Comparison of ENCODE assay signal across 17 cellular contexts in the genomic region with DNA sequence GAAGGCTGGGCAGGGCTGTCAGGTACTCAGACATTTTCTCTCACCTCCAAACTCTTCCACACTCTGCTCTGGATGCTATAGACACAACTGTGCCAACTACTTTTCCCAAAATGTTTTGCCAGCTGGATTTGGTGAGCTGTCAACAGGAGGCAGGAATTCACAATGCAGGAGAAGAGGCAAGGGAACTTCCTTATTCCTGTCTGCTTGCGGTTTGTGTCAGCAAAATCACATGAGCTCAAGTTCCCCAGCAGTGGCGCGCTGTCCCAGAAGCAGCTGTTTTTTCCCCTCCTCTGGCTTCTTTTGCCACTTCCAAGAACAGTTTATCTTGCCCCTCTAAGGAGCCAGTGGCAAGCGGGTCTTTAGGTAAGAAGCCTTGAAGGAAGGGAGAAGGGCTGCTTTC.
DNase-seq lines count a peak whose midpoint lies in the region; ATAC-seq and TF ChIP-seq lines count a peak whose summit lies in the region.
"Had no signal": no experiment of that assay in that cellular context is flagged by ENCODE, and none has a peak within 500 bp of the region (broad histone marks: within the 10 kb centered on the region; RNA-seq: fewer than 3 reads in every experiment).

No MANE protein-coding gene starts in this region.

- TF ChIP-seq CTCF in GM23338 (conservative IDR thresholded peaks at IDR 0.05; ENCODE audit: low read depth in 2 of 2) = no peak
- TF ChIP-seq CTCF in adrenal gland (IDR thresholded peaks at IDR 0.05) = no peak

- no peaks in the 10 kb centered on the region for H3F3A ChIP-seq in GM23338 (replicated peaks; ENCODE audit: low read depth)

- no peak overlapping the region for H3K4me3 Mint-ChIP-seq in GM23338
- H3K4me3 Mint-ChIP-seq: activated B cell treated with CpG ODN at 0.5 μM for 24 hours; stimulated activated effector memory CD8-positive, alpha-beta T cell treated with anti-CD3 and anti-CD28 coated beads, Interleukin-12 subunit alpha, Interleukin-12 subunit beta, amount 100 ng/mL, for 72 hours had no signal

- H3K27me3 ChIP-seq in GM23338 (ENCODE audit: insufficient read depth) (no peaks in the 10 kb centered on the region), adrenal gland (no peaks in the 10 kb centered on the region), right cardiac atrium (ENCODE audit: control insufficient read depth, insufficient read depth) (no peaks in the 10 kb centered on the region)
- H3K27me3 ChIP-seq: spleen had no signal

- H3K9me3 ChIP-seq in adrenal gland (replicated peaks in 1 of 3) (no peaks in the 10 kb centered on the region), right cardiac atrium (ENCODE audit: control insufficient read depth, low read length) (no peaks in the 10 kb centered on the region)
- H3K9me3 ChIP-seq: spleen had no signal

- H3K27ac Mint-ChIP-seq in GM23338 = no peak overlapping the region
- H3K27ac Mint-ChIP-seq: activated B cell treated with CpG ODN at 0.5 μM for 24 hours; stimulated activated effector memory CD8-positive, alpha-beta T cell treated with anti-CD3 and anti-CD28 coated beads, Interleukin-12 subunit alpha, Interleukin-12 subunit beta, amount 100 ng/mL, for 72 hours had no signal

- peaks cover 7% of the 10 kb centered on the region; the same call in 1 of the 3 replicates for H3K4me1 Mint-ChIP-seq in GM23338
- H3K4me1 Mint-ChIP-seq: activated B cell treated with CpG ODN at 0.5 μM for 24 hours; stimulated activated effector memory CD8-positive, alpha-beta T cell treated with anti-CD3 and anti-CD28 coated beads, Interleukin-12 subunit alpha, Interleukin-12 subunit beta, amount 100 ng/mL, for 72 hours had no signal

- H2AFZ ChIP-seq in GM23338 = peak overlapping the region; percentile 82; the same call in 1 of the 2 replicates

- H3K36me3 ChIP-seq in GM23338 (ENCODE audit: insufficient read depth) (no peaks in the 10 kb centered on the region), adrenal gland (replicated peaks in 1 of 2) (no peaks in the 10 kb centered on the region)
- H3K36me3 ChIP-seq: spleen had no signal

- H4K20me1 ChIP-seq in GM23338 (replicated peaks; ENCODE audit: insufficient read depth) = no peaks in the 10 kb centered on the region

- no peak for TF ChIP-seq POLR2A in adrenal gland (IDR thresholded peaks at IDR 0.05)

- H3K27ac ChIP-seq in GM23338 (ENCODE audit: low read depth) = no peak overlapping the region
- peak overlapping the region in 1 of 5 donors; percentile 1 for H3K27ac ChIP-seq in adrenal gland
- H3K27ac ChIP-seq in right cardiac atrium (ENCODE audit: low read length) = no peak overlapping the region

- no peak overlapping the region for H3K4me2 ChIP-seq in GM23338

- H3K9me2 ChIP-seq in GM23338 (ENCODE audit: insufficient read depth) = no peaks in the 10 kb centered on the region

- no peaks in the 10 kb centered on the region for H3K4me1 ChIP-seq in GM23338 (ENCODE audit: insufficient read depth)
- no peaks in the 10 kb centered on the region for H3K4me1 ChIP-seq in adrenal gland (replicated peaks in 1 of 2)
- H3K4me1 ChIP-seq in right cardiac atrium (ENCODE audit: control insufficient read depth, insufficient read depth, low read length) = peaks cover 3% of the 10 kb centered on the region

- DNase-seq in GM23338 (ENCODE audit: low spot score) (peak; percentile 8), adrenal gland (peak in 5 of 7 donors; percentile 9 to 32 (median 26)), right cardiac atrium (peak in 2 of 3 donors; percentile 39 to 55), renal cortical epithelial cell (ENCODE audit: low read depth) (peak; percentile 78), GM19240 (ENCODE audit: insufficient read length, low spot score) (no peak), NCI-H510A treated with DMSO at 0.1 percent for 48 hours (lab: John Stamatoyannopoulos, UW) (no peak), germinal center (ENCODE audit: low spot score) (no peak), NCI-H345 treated with DMSO at 0.1 percent for 48 hours (lab: John Stamatoyannopoulos, UW; ENCODE audit: unreplicated experiment) (no peak)
- DNase-seq: activated B cell treated with CpG ODN at 0.5 μM for 24 hours; activated gamma-delta T cell; Calu3; effector CD4-positive, alpha-beta T cell; NCI-H1105; PC-3; spleen had no signal

- no peaks in the 10 kb centered on the region for H3K79me2 ChIP-seq in GM23338 (replicated peaks; ENCODE audit: insufficient read depth)

- 50 to 76% (median 64%) methylated on average over 4 of the region's 4 CpGs for WGBS in adrenal gland, 4 donors
- WGBS in right cardiac atrium = 38% methylated on average over 4 of the region's 4 CpGs

- intact Hi-C loops in adrenal gland (cut with DNase I) (no loop called here), right cardiac atrium (cut with DNase I) (no loop called here)

- no peaks in the 10 kb centered on the region; the same call in 2 of the 3 replicates for H3K36me3 Mint-ChIP-seq in GM23338 (ENCODE audit: low read depth)
- H3K36me3 Mint-ChIP-seq: stimulated activated effector memory CD8-positive, alpha-beta T cell treated with anti-CD3 and anti-CD28 coated beads, Interleukin-12 subunit alpha, Interleukin-12 subunit beta, amount 100 ng/mL, for 72 hours had no signal

- H3K9me3 Mint-ChIP-seq in GM23338 = no peaks in the 10 kb centered on the region; the same call in 1 of the 3 replicates

- no peak overlapping the region for H3K4me3 ChIP-seq in GM23338
- H3K4me3 ChIP-seq in adrenal gland = no peak overlapping the region
- no peak overlapping the region for H3K4me3 ChIP-seq in right cardiac atrium (ENCODE audit: low read length)
- H3K4me3 ChIP-seq: spleen had no signal

- peaks cover 1% of the 10 kb centered on the region for H3K27me3 Mint-ChIP-seq in GM23338 (ENCODE audit: insufficient read depth, low read depth, poor library complexity)
- H3K27me3 Mint-ChIP-seq: activated B cell treated with CpG ODN at 0.5 μM for 24 hours had no signal

- ATAC-seq in GM23338 = no peak
- peak; percentile 46 to 71 for ATAC-seq in right cardiac atrium
- ATAC-seq: left colon; PC-3; stimulated activated effector memory CD8-positive, alpha-beta T cell treated with anti-CD3 and anti-CD28 coated beads, Interleukin-12 subunit alpha, Interleukin-12 subunit beta, amount 100 ng/mL, for 72 hours had no signal

TF ChIP-seq in GM23338, 12 proteins besides CTCF, POLR2A, EP300 and RAD21:
- TF ChIP-seq CREB1 (CRISPR knock-in tag; IDR thresholded peaks at IDR 0.05; ENCODE audit: low read depth) = no peak
- TF ChIP-seq ZNF331 (CRISPR knock-in tag; IDR thresholded peaks at IDR 0.05; ENCODE audit: low read depth) = no peak
- no peak for TF ChIP-seq STAT1 (IDR thresholded peaks at IDR 0.05; ENCODE audit: unreplicated experiment)
- no peak for TF ChIP-seq EZH2phosphoT487 (IDR thresholded peaks at IDR 0.05; ENCODE audit: unreplicated experiment)
- TF ChIP-seq NANOG (IDR thresholded peaks at IDR 0.05; ENCODE audit: borderline replicate concordance) = no peak
- no peak for TF ChIP-seq POLR2AphosphoS5 (IDR thresholded peaks at IDR 0.05; ENCODE audit: low read depth)

Comparison
In these comparisons a context has a peak if more than half of its experiments do, and no peak if none do; other contexts are left out.
1. DNase-seq: peak in GM23338 (single experiment), adrenal gland (5 of 7), right cardiac atrium (2 of 3) and renal cortical epithelial cell (single experiment); none in GM19240 (single experiment), NCI-H510A treated with DMSO at 0.1 percent for 48 hours (single experiment), germinal center (single experiment) and NCI-H345 treated with DMSO at 0.1 percent for 48 hours (single experiment).